ENCODE assay signal across 9 cellular contexts in genomic region chr10:91077549-91078017, GRCh38.
A peak's percentile ranks its signal among the peaks of the same experiment; 100 is the strongest.
DNase-seq lines count a peak whose midpoint lies in the region; ATAC-seq and FAIRE-seq lines count a peak whose summit lies in the region.
"Had no signal": no experiment of that assay in that cellular context is flagged by ENCODE, and none has a peak within 500 bp of the region (broad histone marks: within the 10 kb centered on the region; RNA-seq: fewer than 3 reads in every experiment).

No MANE protein-coding gene starts in this region.

- H3K27me3 ChIP-seq in right cardiac atrium (ENCODE audit: control insufficient read depth, insufficient read depth) (no peaks in the 10 kb centered on the region), small intestine (ENCODE audit: control insufficient read depth in 2 of 2, insufficient read depth in 2 of 2, low read length in 2 of 2) (peaks cover 0 to 3% of the 10 kb centered on the region in 2 donors), H7 (ENCODE audit: control insufficient read depth, insufficient read depth, low read length) (no peaks in the 10 kb centered on the region)

- no peak for FAIRE-seq in small intestine (lab: Jason Lieb, UNC)

- no peaks in the 10 kb centered on the region for H3K36me3 ChIP-seq in small intestine (ENCODE audit: control insufficient read depth in 2 of 2, insufficient read depth in 2 of 2, low read length in 2 of 2)
- no peaks in the 10 kb centered on the region for H3K36me3 ChIP-seq in H7 (replicated peaks; ENCODE audit: control insufficient read depth, insufficient read depth, low read length)

- peaks cover 2% of the 10 kb centered on the region for H3K4me1 ChIP-seq in right cardiac atrium (ENCODE audit: control insufficient read depth, insufficient read depth, low read length)
- H3K4me1 ChIP-seq in small intestine (ENCODE audit: control insufficient read depth in 2 of 2, insufficient read depth in 1 of 2, low read depth in 1 of 2, low read length in 1 of 2) = no peaks in the 10 kb centered on the region

- WGBS in right cardiac atrium = 11% methylated on average over 8 of the region's 8 CpGs
- WGBS in small intestine, 3 donors = 6 to 37% (median 28%) methylated on average over 8 of the region's 8 CpGs

- H3K4me3 ChIP-seq in right cardiac atrium (ENCODE audit: low read length) (no peak overlapping the region), small intestine (ENCODE audit: low read depth in 1 of 2, low read length in 2 of 2) (no peak overlapping the region), H7 (ENCODE audit: insufficient read depth, low read depth, low read length) (no peak overlapping the region)

- H3K27ac ChIP-seq in right cardiac atrium (ENCODE audit: low read length) (peak overlapping the region; percentile 61), small intestine (ENCODE audit: low read depth in 1 of 2, low read length in 1 of 2) (peak overlapping the region in 1 of 2 donors; percentile 46)

- intact Hi-C loops in right cardiac atrium (cut with DNase I) = no loop called here

- ATAC-seq in right cardiac atrium = peak; percentile 90 to 91
- ATAC-seq in GM19467 (IDR thresholded peaks at IDR 0.05; ENCODE audit: unreplicated experiment) = no peak
- ATAC-seq in HG02610 (IDR thresholded peaks at IDR 0.05; ENCODE audit: unreplicated experiment) = no peak

- DNase-seq in M059J (ENCODE audit: low read depth) (peak; percentile 77), amniotic stem cell (lab: John Stamatoyannopoulos, UW) (peak; percentile 56), right cardiac atrium (peak; percentile 78 to 92 (median 90)), small intestine (peak; percentile 90), HPDE6-E6E7 (ENCODE audit: extremely low spot score) (no peak), H7 (no peak)
- DNase-seq: foreskin melanocyte had no signal

- no peaks in the 10 kb centered on the region for H3K9me3 ChIP-seq in right cardiac atrium (ENCODE audit: control insufficient read depth, low read length)
- no peaks in the 10 kb centered on the region for H3K9me3 ChIP-seq in small intestine (ENCODE audit: control insufficient read depth, low read depth)

Comparison
In these comparisons a context has a peak if more than half of its experiments do, and no peak if none do; other contexts are left out.
1. DNase-seq: peak in M059J (single experiment), amniotic stem cell (single experiment), right cardiac atrium (3 of 3) and small intestine (single experiment); none in HPDE6-E6E7 (single experiment) and H7 (single experiment).
2. ATAC-seq: peak in right cardiac atrium (2 of 2); none in GM19467 (single experiment) and HG02610 (single experiment).